8 cellular contexts compared by ENCODE assay signal in the genomic region with DNA sequence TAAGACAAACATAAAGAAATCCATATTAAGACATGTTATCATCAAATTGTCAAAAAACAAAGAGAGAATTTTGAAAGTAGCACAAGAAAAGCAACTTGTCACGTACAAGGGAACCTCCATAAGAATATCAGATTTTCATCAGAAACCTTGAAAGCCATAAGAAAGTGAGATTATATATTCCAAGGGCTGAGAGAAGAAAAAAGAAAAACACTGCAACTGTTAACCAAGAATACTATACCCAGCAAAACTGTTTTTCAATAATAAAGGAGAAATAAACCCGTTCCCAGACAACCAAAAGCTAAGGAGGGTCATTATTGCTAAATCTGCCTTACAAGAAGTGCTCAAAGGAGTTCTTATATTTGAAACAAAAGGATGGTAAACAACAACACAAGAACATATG.
"Had no signal": no experiment of that assay in that cellular context is flagged by ENCODE, and none has a peak within 500 bp of the region (broad histone marks: within the 10 kb centered on the region; RNA-seq: fewer than 3 reads in every experiment).

No MANE protein-coding gene starts in this region.

- FAIRE-seq: G401.6, GM12878, GM12891, GM12892, GM18507, GM19239 had no signal

- H3K4me3 ChIP-seq: GM12878 had no signal

- DNase-seq: GDM1, GF-D8 had no signal

- ATAC-seq: GM12878 had no signal
